20 cellular contexts compared by ENCODE assay signal in the genomic region with DNA sequence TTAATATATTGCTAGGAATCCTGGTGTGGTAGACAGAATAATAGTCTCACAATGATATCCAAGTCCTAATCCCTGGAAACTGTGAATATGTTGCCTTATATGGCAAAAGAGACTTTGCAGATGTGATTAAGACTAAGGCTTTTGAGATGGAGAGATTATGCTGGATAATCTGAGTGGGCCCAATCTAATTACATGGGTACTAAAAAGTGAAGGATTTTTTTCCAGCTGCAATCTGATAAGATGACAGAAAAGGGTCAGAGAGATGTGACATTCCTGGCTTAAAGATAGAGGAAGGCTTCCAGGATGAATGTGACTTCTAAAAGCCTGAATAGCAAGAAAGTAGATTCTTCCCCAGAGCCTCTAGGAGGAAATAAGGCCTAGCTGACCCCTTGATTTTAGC.
"Had no signal": no experiment of that assay in that cellular context is flagged by ENCODE, and none has a peak within 500 bp of the region (broad histone marks: within the 10 kb centered on the region; RNA-seq: fewer than 3 reads in every experiment).

No MANE protein-coding gene starts in this region.

- H3K36me3 Mint-ChIP-seq: natural killer cell; stimulated activated naive B cell treated with anti-CD40 and anti-IgM and Interleukin-4, amounts not matched to agents 10 μg/mL and 1 μg/mL and 100 μg/mL, for 72 hours had no signal

- H3K9me3 Mint-ChIP-seq: stimulated activated naive B cell treated with anti-CD40 and anti-IgM and Interleukin-4, amounts not matched to agents 10 μg/mL and 1 μg/mL and 100 μg/mL, for 72 hours had no signal

- H3K27me3 Mint-ChIP-seq: stimulated activated naive B cell treated with anti-CD40 and anti-IgM and Interleukin-4, amounts not matched to agents 10 μg/mL and 1 μg/mL and 100 μg/mL, for 72 hours had no signal

- H3K27ac Mint-ChIP-seq: natural killer cell; stimulated activated naive B cell treated with anti-CD40 and anti-IgM and Interleukin-4, amounts not matched to agents 10 μg/mL and 1 μg/mL and 100 μg/mL, for 72 hours had no signal

- H3K4me3 Mint-ChIP-seq: natural killer cell; stimulated activated naive B cell treated with anti-CD40 and anti-IgM and Interleukin-4, amounts not matched to agents 10 μg/mL and 1 μg/mL and 100 μg/mL, for 72 hours had no signal

- H3K27me3 ChIP-seq: hepatocyte, neutrophil, right atrium auricular region, sigmoid colon, stomach had no signal

- H3K27ac ChIP-seq: coronary artery, hepatocyte, neutrophil, right atrium auricular region, stomach had no signal

- H3K4me1 ChIP-seq: right atrium auricular region had no signal

- H3K4me3 ChIP-seq: coronary artery, hepatocyte, lung, right atrium auricular region, sigmoid colon, skin epidermis, stomach had no signal

- DNase-seq: effector CD8-positive, alpha-beta T cell; foreskin melanocyte; head of caudate nucleus; kidney; left cardiac atrium; left ventricle myocardium superior; natural killer cell; sigmoid colon; stimulated activated CD4-positive, alpha-beta T cell treated with anti-CD3 and anti-CD28 coated beads, Interleukin-2, amount 100 ng/mL, for 24 hours; stimulated activated CD4-positive, alpha-beta T cell treated with anti-CD3 and anti-CD28 coated beads, Interleukin-4, amount 100 ng/mL, for 4 hours; stimulated activated naive B cell treated with anti-CD40 and anti-IgM and Interleukin-4, amounts not matched to agents 10 μg/mL and 1 μg/mL and 100 μg/mL, for 72 hours; stomach; substantia nigra; trophoblast cell had no signal

- H3K36me3 ChIP-seq: neutrophil, right atrium auricular region, sigmoid colon, stomach had no signal

- H3K4me1 Mint-ChIP-seq: natural killer cell; stimulated activated naive B cell treated with anti-CD40 and anti-IgM and Interleukin-4, amounts not matched to agents 10 μg/mL and 1 μg/mL and 100 μg/mL, for 72 hours had no signal

- H3K9me3 ChIP-seq: neutrophil, right atrium auricular region, sigmoid colon, stomach had no signal
